16 cellular contexts compared by ENCODE assay signal in the genomic region with DNA sequence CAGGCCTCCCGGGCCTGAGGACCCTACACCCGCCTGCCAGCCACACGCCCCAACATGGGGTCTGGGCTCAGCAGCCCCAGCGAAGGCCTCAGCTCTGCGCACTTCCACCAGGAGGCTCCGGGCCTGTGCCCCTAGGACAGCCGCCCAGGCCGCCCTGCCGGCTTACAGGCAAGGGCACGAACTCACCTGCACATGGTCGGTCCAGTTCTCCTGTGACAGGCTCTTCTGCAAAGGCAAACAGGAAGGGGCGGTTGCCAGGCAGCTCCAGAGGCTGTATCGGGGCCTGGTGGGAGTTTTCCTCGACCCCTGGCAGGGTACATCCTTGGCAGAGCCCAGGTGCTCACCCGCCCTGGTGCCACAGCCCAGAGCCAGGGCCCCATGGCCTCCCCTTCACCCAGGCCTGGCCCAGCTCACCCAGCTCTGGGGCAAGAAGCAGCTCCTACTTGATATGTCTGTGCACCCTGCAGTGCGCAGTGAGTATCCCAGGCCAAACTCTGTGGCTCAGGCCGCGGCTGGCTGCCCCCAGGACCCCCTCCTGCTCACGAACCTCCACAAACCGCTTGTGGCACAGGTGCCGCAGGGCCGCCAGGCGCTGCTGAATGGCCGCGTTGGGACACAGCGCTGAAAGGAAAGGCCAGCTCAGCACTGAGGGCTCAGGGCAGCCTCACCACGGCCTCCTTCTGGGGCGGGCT. TPM values are rescaled to one million over a fixed set of nuclear protein-coding genes. Genes with fewer than 3 reads are reported as not detected.
DNase-seq lines count a peak whose midpoint lies in the region; ATAC-seq and TF ChIP-seq lines count a peak whose summit lies in the region.
"Had no signal": no experiment of that assay in that cellular context is flagged by ENCODE, and none has a peak within 500 bp of the region (broad histone marks: within the 10 kb centered on the region; RNA-seq: fewer than 3 reads in every experiment).

No MANE protein-coding gene starts in this region.

- intact Hi-C loops in heart right ventricle (cut with DNase I) (no loop called here), PC-9 (cut with micrococcal nuclease; ENCODE audit: unreplicated experiment) (no loop called here)

- CTCF ChIA-PET in PC-9 (lab: Charles Lee), result no interaction called here

- no peak for TF ChIP-seq CTCF in heart right ventricle (IDR thresholded peaks at IDR 0.05)
- TF ChIP-seq CTCF in right atrium auricular region (IDR thresholded peaks at IDR 0.05), result no peak
- no peak for TF ChIP-seq CTCF in gastroesophageal sphincter (IDR thresholded peaks at IDR 0.05)
- TF ChIP-seq CTCF in lung (IDR thresholded peaks at IDR 0.05; ENCODE audit: control extremely low read depth, extremely low read depth), result no peak
- TF ChIP-seq CTCF in upper lobe of left lung (IDR thresholded peaks at IDR 0.05), result no peak
- no peak for TF ChIP-seq CTCF in PC-9 (conservative IDR thresholded peaks at IDR 0.05)

- H3K27ac ChIP-seq in heart right ventricle, result peak overlapping the region; percentile 40 to 87 (median 72)
- H3K27ac ChIP-seq in right atrium auricular region, result no peak overlapping the region
- peak overlapping the region in 3 of 4 donors; percentile 27 to 43 (median 28) for H3K27ac ChIP-seq in gastroesophageal sphincter
- H3K27ac ChIP-seq in lung (ENCODE audit: low read depth in 1 of 2, low read length in 1 of 2), result peak overlapping the region; percentile 27 to 85
- H3K27ac ChIP-seq in upper lobe of left lung, result peak overlapping the region; percentile 58 to 86 (median 61)
- no peak overlapping the region for H3K27ac ChIP-seq in PC-9
- H3K27ac ChIP-seq: BLaER1 treated with 17β-estradiol and CSF1 and Interleukin-3, amounts not matched to agents 10 nM and 100 nM had no signal

- TF ChIP-seq POLR2A in gastroesophageal sphincter (IDR thresholded peaks at IDR 0.05) (no peak), upper lobe of left lung (IDR thresholded peaks at IDR 0.05) (no peak)

- H3K9me3 ChIP-seq in heart right ventricle (peaks cover 0 to 31% (median 8%) of the 10 kb centered on the region in 11 donors), right atrium auricular region (peaks cover 6 to 13% of the 10 kb centered on the region in 2 donors), gastroesophageal sphincter (peaks cover 0 to 24% (median 0%) of the 10 kb centered on the region in 3 donors), lung (ENCODE audit: control insufficient read depth in 2 of 2, insufficient read depth in 1 of 2, low read length in 1 of 2) (peaks cover 0 to 14% of the 10 kb centered on the region in 2 donors), upper lobe of left lung (peaks cover 8 to 23% (median 13%) of the 10 kb centered on the region in 4 donors), PC-9 (ENCODE audit: insufficient read depth, low read depth) (no peaks in the 10 kb centered on the region)

- peak; percentile 4 to 39 (median 18) for ATAC-seq in heart right ventricle
- no peak for ATAC-seq in gastroesophageal sphincter
- no peak for ATAC-seq in lung (ENCODE audit: insufficient read depth, low FRiP score)
- ATAC-seq in upper lobe of left lung (ENCODE audit: low FRiP score in 2 of 2), result no peak

- no peaks in the 10 kb centered on the region for H3K79me2 ChIP-seq in PC-9 (ENCODE audit: low read depth)

- peaks cover 0 to 10% (median 0%) of the 10 kb centered on the region in 9 donors for H3K36me3 ChIP-seq in heart right ventricle
- H3K36me3 ChIP-seq in right atrium auricular region, result no peaks in the 10 kb centered on the region
- peaks cover 0 to 26% of the 10 kb centered on the region in 2 donors for H3K36me3 ChIP-seq in gastroesophageal sphincter
- H3K36me3 ChIP-seq in lung (ENCODE audit: control insufficient read depth in 2 of 2, insufficient read depth in 2 of 2, low read length in 2 of 2), result peaks cover 0 to 6% of the 10 kb centered on the region in 2 donors
- H3K36me3 ChIP-seq in upper lobe of left lung, result peaks cover 0 to 12% (median 1%) of the 10 kb centered on the region in 4 donors
- H3K36me3 ChIP-seq in PC-9 (ENCODE audit: low read depth), result no peaks in the 10 kb centered on the region
- H3K36me3 ChIP-seq: HAP-1 had no signal

- POLR2A ChIA-PET in PC-9 (lab: Charles Lee; ENCODE audit: unreplicated experiment), result no interaction called here

- no peak overlapping the region for H3K4me2 ChIP-seq in PC-9
- H3K4me2 ChIP-seq: BLaER1 treated with 17β-estradiol and CSF1 and Interleukin-3, amounts not matched to agents 10 nM and 100 nM had no signal

- H3K9me2 ChIP-seq in PC-9 (ENCODE audit: insufficient read depth), result no peaks in the 10 kb centered on the region

- H2AFZ ChIP-seq in PC-9, result no peak overlapping the region

- H3K27me3 ChIP-seq in heart right ventricle (no peaks in the 10 kb centered on the region), right atrium auricular region (no peaks in the 10 kb centered on the region), gastroesophageal sphincter (no peaks in the 10 kb centered on the region), lung (ENCODE audit: control insufficient read depth, insufficient read depth) (no peaks in the 10 kb centered on the region), upper lobe of left lung (no peaks in the 10 kb centered on the region), PC-9 (ENCODE audit: insufficient read depth, low read depth) (peaks cover 9% of the 10 kb centered on the region)
- H3K27me3 ChIP-seq: BLaER1 treated with 17β-estradiol and CSF1 and Interleukin-3, amounts not matched to agents 10 nM and 100 nM had no signal

- 88 to 90% methylated on average over 28 of the region's 28 CpGs for WGBS in heart right ventricle, 2 donors
- no CpG with 5 or more reads among the region's 28 CpGs for WGBS in gastroesophageal sphincter (ENCODE audit: low coverage in 1 of 2), 2 donors
- WGBS in lung, 2 donors, result 82 to 87% methylated on average over 28 of the region's 28 CpGs
- WGBS in upper lobe of left lung, 2 donors, result 82 to 85% methylated on average over 11 to 25 of the region's 28 CpGs

- DNase-seq in heart right ventricle (no peak), right atrium auricular region (ENCODE audit: low spot score) (no peak), lung (ENCODE audit: low spot score) (no peak), upper lobe of left lung (peak in 1 of 2 donors; percentile 74), activated gamma-delta T cell (lab: John Stamatoyannopoulos, UW) (no peak), dermis blood vessel endothelial cell (no peak), PC-9 (no peak)
- DNase-seq: CD8-positive, alpha-beta memory T cell; DMS79 treated with DMSO at 0.1 percent for 48 hours; NCI-H1048; NCI-H2081 treated with DMSO at 0.1 percent for 48 hours; NCI-H510A; NCI-H774 had no signal

- H3K4me1 ChIP-seq in heart right ventricle (peaks cover 0 to 30% (median 20%) of the 10 kb centered on the region in 9 donors), right atrium auricular region (peaks cover 0 to 14% of the 10 kb centered on the region in 2 donors), gastroesophageal sphincter (no peaks in the 10 kb centered on the region), lung (ENCODE audit: control insufficient read depth in 2 of 2, insufficient read depth in 2 of 2, low read length in 2 of 2) (peaks cover 0 to 27% of the 10 kb centered on the region in 2 donors), upper lobe of left lung (peaks cover 18 to 32% (median 26%) of the 10 kb centered on the region in 4 donors), PC-9 (replicated peaks; ENCODE audit: insufficient read depth) (no peaks in the 10 kb centered on the region)
- H3K4me1 ChIP-seq: BLaER1 treated with 17β-estradiol and CSF1 and Interleukin-3, amounts not matched to agents 10 nM and 100 nM; HAP-1 had no signal

- BruUV-seq in PC-9 (replicated peaks; lab: Mats Ljungman, UMichigan), result no TSS peak

- H3K4me3 ChIP-seq in heart right ventricle (no peak overlapping the region), right atrium auricular region (no peak overlapping the region), gastroesophageal sphincter (no peak overlapping the region), lung (no peak overlapping the region), upper lobe of left lung (no peak overlapping the region), PC-9 (no peak overlapping the region)
- H3K4me3 ChIP-seq: BLaER1 treated with 17β-estradiol and CSF1 and Interleukin-3, amounts not matched to agents 10 nM and 100 nM; HAP-1 had no signal

- TF ChIP-seq EP300 in gastroesophageal sphincter (IDR thresholded peaks at IDR 0.05) (no peak), upper lobe of left lung (IDR thresholded peaks at IDR 0.05) (no peak)

- H3F3A ChIP-seq in PC-9 (ENCODE audit: insufficient read depth, low read depth), result no peaks in the 10 kb centered on the region

- H4K20me1 ChIP-seq in PC-9 (ENCODE audit: insufficient read depth), result no peaks in the 10 kb centered on the region
- H4K20me1 ChIP-seq: BLaER1 treated with 17β-estradiol and CSF1 and Interleukin-3, amounts not matched to agents 10 nM and 100 nM had no signal

RNA-seq across cellular contexts. Expression of gene NRARP, which starts 52.2 kb away (rescaled TPM):
- total RNA-seq in heart right ventricle (10 to 100 TPM in 7 of 10 donors, 1 to 10 TPM in 3; 2.6 to 20.8 (median 11.7) TPM), right atrium auricular region (10 to 100 TPM in 1 of 2 donors, 1 to 10 TPM in 1; 5.6 to 13.3 TPM), gastroesophageal sphincter (10 to 100 TPM in 1 of 4 donors, 1 to 10 TPM in 3; 3.8 to 11.3 (median 4.3) TPM), lung (10 to 100 TPM in 1 of 2 donors, 1 to 10 TPM in 1; 5.2 to 10.8 TPM), upper lobe of left lung (10 to 100 TPM in 3 of 6 donors, 1 to 10 TPM in 3; 3.1 to 26.9 (median 9.5) TPM), dermis blood vessel endothelial cell (64.3 and 82.2 TPM in 2 replicates), PC-9 (2021) (20.6 and 25.8 TPM in 2 replicates)
- polyA plus RNA-seq in heart right ventricle (1 to 10 TPM; 2.0 to 5.4 TPM), lung (1 to 10 TPM; 2.1 to 6.4 TPM)
- polyA plus RNA-seq: CD8-positive, alpha-beta memory T cell had no signal

Comparison
In these comparisons a context has a peak if more than half of its experiments do, and no peak if none do; other contexts are left out.
1. H3K27ac ChIP-seq: peak in heart right ventricle (10 of 10), gastroesophageal sphincter (3 of 4), lung (2 of 2) and upper lobe of left lung (4 of 4); none in right atrium auricular region (0 of 2) and PC-9 (single experiment).
2. ATAC-seq: peak in heart right ventricle (8 of 8); none in gastroesophageal sphincter (single experiment), lung (single experiment) and upper lobe of left lung (0 of 2).